ENCODE assay signal across 8 cellular contexts in genomic region chr3:112086857-112087524, GRCh38. TPM values are rescaled to one million over a fixed set of nuclear protein-coding genes. Genes with fewer than 3 reads are reported as not detected.
DNase-seq lines count a peak whose midpoint lies in the region; ATAC-seq, FAIRE-seq and TF ChIP-seq lines count a peak whose summit lies in the region.

No MANE protein-coding gene starts in this region.

- peak overlapping the region; percentile 92 for H3K4me3 Mint-ChIP-seq in neural crest cell

- POLR2A ChIA-PET in OCI-LY7 (lab: Charles Lee) (interaction anchor here (0.7 to 2.2 kb wide), 3 partner anchors 9 to 24 kb away, joined by 3 to 7 read pairs (median 4); no protein-coding TSS in a partner anchor), endothelial cell of umbilical vein (lab: Charles Lee) (no interaction called here)

- no peaks in the 10 kb centered on the region for H4K20me1 ChIP-seq in DOHH2 (ENCODE audit: control insufficient read depth, insufficient read depth, low read depth, low read length)
- H4K20me1 ChIP-seq in OCI-LY7 (ENCODE audit: insufficient read depth, low read length), result no peaks in the 10 kb centered on the region
- H4K20me1 ChIP-seq in endothelial cell of umbilical vein (replicated peaks; ENCODE audit: control insufficient read depth, extremely low read depth, insufficient read depth, low read length), result no peaks in the 10 kb centered on the region

- H3K4me2 ChIP-seq in DOHH2 (ENCODE audit: low read length) (peak overlapping the region; percentile 92), OCI-LY7 (ENCODE audit: low read length) (peak overlapping the region; percentile 93), endothelial cell of umbilical vein (ENCODE audit: insufficient read depth, low read length) (peak overlapping the region; percentile 74)

- no peaks in the 10 kb centered on the region for H3K36me3 Mint-ChIP-seq in neural crest cell (ENCODE audit: low read depth)

- H3K9me3 Mint-ChIP-seq in neural crest cell, result no peaks in the 10 kb centered on the region

- H3K9me1 ChIP-seq in endothelial cell of umbilical vein (replicated peaks; ENCODE audit: control insufficient read depth, extremely low read depth, insufficient read depth, low read length), result no peaks in the 10 kb centered on the region

- H3K4me3 ChIP-seq in DOHH2 (ENCODE audit: low read length) (peak overlapping the region; percentile 85), OCI-LY7 (ENCODE audit: low read depth, low read length, poor library complexity, severe bottlenecking) (peak overlapping the region; percentile 74), endothelial cell of umbilical vein (replicated peaks in 1 of 3; ENCODE audit: insufficient read depth in 1 of 3, low read depth in 1 of 3, low read length in 3 of 3) (peak overlapping the region; percentile 1 to 70 (median 46))

- H3K79me2 ChIP-seq in DOHH2 (ENCODE audit: control insufficient read depth, low read length) (peaks cover 40% of the 10 kb centered on the region), OCI-LY7 (ENCODE audit: insufficient read depth, low read depth, low read length) (peaks cover 8% of the 10 kb centered on the region; the same call in 1 of the 2 replicates), endothelial cell of umbilical vein (ENCODE audit: control insufficient read depth, insufficient read depth, low read length) (no peaks in the 10 kb centered on the region)

- no peak for ATAC-seq in GM19467 (IDR thresholded peaks at IDR 0.05; ENCODE audit: unreplicated experiment)

- CTCF ChIA-PET in OCI-LY7 (lab: Charles Lee; ENCODE audit: unreplicated experiment), result no interaction called here
- CTCF ChIA-PET in endothelial cell of umbilical vein (lab: Charles Lee), result interaction anchor here (1.8 to 1.9 kb wide), 2 partner anchors 10 to 25 kb away, joined by 7 to 13 read pairs; no protein-coding TSS in a partner anchor

- peak; percentile 76 for FAIRE-seq in endothelial cell of umbilical vein (lab: Jason Lieb, UNC)

- intact Hi-C loops in OCI-LY7 (cut with micrococcal nuclease; ENCODE audit: unreplicated experiment) (no loop called here), endothelial cell of umbilical vein (cut with micrococcal nuclease) (loop anchor here (1.0 kb wide), 1 partner anchor 10 kb away; no protein-coding TSS in a partner anchor)

- dilution Hi-C loops in endothelial cell of umbilical vein (cut with MboI; ENCODE audit: extremely low pct_ligation_motif_present, low sequenced_read_pairs), result no loop called here

- in situ Hi-C loops in GM13976 (cut with MboI; ENCODE audit: low sequenced_read_pairs, unreplicated experiment), result no loop called here

- H2AFZ ChIP-seq in OCI-LY7 (ENCODE audit: low read length) (peak overlapping the region; percentile 61), endothelial cell of umbilical vein (ENCODE audit: low read depth, low read length) (peak overlapping the region; percentile 42)

- no peak for DNase-seq in OCI-LY7 (ENCODE audit: low spot score)
- no peak for DNase-seq in endothelial cell of umbilical vein (ENCODE audit: low read depth, low spot score)
- DNase-seq in neural crest cell (ENCODE audit: low read depth, low spot score), result no peak
- DNase-seq in GDM1 (lab: John Stamatoyannopoulos, UW), result no peak
- DNase-seq in NCI-H2107 treated with DMSO at 0.1 percent for 48 hours (lab: John Stamatoyannopoulos, UW; ENCODE audit: unreplicated experiment), result no peak
- no peak for DNase-seq in GM13976 (ENCODE audit: low spot score)

- peak overlapping the region; percentile 43 for H3K9ac ChIP-seq in endothelial cell of umbilical vein (replicated peaks; ENCODE audit: extremely low read depth, insufficient read depth, low read length)

- H3K36me3 ChIP-seq in DOHH2 (ENCODE audit: control insufficient read depth, low read length), result no peaks in the 10 kb centered on the region
- H3K36me3 ChIP-seq in OCI-LY7 (ENCODE audit: insufficient read depth, low read length), result no peaks in the 10 kb centered on the region
- no peaks in the 10 kb centered on the region for H3K36me3 ChIP-seq in endothelial cell of umbilical vein (ENCODE audit: control insufficient read depth in 2 of 2, extremely low read depth in 1 of 2, insufficient read depth in 2 of 2, low read length in 2 of 2)

- no peak for TF ChIP-seq CTCF in DOHH2 (IDR thresholded peaks at IDR 0.05; ENCODE audit: low read depth, low read length, poor library complexity, severe bottlenecking)
- TF ChIP-seq CTCF in OCI-LY7 (conservative IDR thresholded peaks at IDR 0.05; ENCODE audit: low read length), result no peak
- no peak for TF ChIP-seq CTCF in endothelial cell of umbilical vein (IDR thresholded peaks at IDR 0.05; ENCODE audit: extremely low read depth in 1 of 2, insufficient read depth in 1 of 2, low read depth in 1 of 2, low read length in 2 of 2)
- peak; percentile 4 for TF ChIP-seq CTCF in neural crest cell (conservative IDR thresholded peaks at IDR 0.05)
- TF ChIP-seq CTCF in GM13976 (IDR thresholded peaks at IDR 0.05; ENCODE audit: borderline replicate concordance, control extremely low read depth, extremely low read depth, insufficient read depth, missing control alignments), result no peak

- H3K27me3 Mint-ChIP-seq in neural crest cell (ENCODE audit: low read depth), result peaks cover 41% of the 10 kb centered on the region

- H3F3A ChIP-seq in DOHH2 (ENCODE audit: control insufficient read depth, insufficient read depth), result peaks cover 9% of the 10 kb centered on the region; the same call in 1 of the 2 replicates

- H3K27ac ChIP-seq in DOHH2 (ENCODE audit: low read depth, low read length) (no peak overlapping the region), OCI-LY7 (ENCODE audit: low read depth, low read length, poor library complexity, severe bottlenecking) (no peak overlapping the region), endothelial cell of umbilical vein (ENCODE audit: insufficient read depth, low read depth, low read length) (no peak overlapping the region)

- H3K9me3 ChIP-seq in DOHH2 (ENCODE audit: control insufficient read depth, insufficient read depth, low read length) (no peaks in the 10 kb centered on the region), OCI-LY7 (ENCODE audit: low read length) (no peaks in the 10 kb centered on the region), endothelial cell of umbilical vein (replicated peaks; ENCODE audit: control insufficient read depth, insufficient read depth, low read length) (no peaks in the 10 kb centered on the region)

- TF ChIP-seq POLR2A in endothelial cell of umbilical vein (IDR thresholded peaks at IDR 0.05; ENCODE audit: low read depth, low read length), result no peak

- H3K4me1 Mint-ChIP-seq in neural crest cell, result peaks cover 55% of the 10 kb centered on the region

- H3K4me1 ChIP-seq in DOHH2 (ENCODE audit: control insufficient read depth, low read length) (peaks cover 59% of the 10 kb centered on the region), OCI-LY7 (ENCODE audit: insufficient read depth, low read length, poor library complexity, severe bottlenecking) (peaks cover 54% of the 10 kb centered on the region), endothelial cell of umbilical vein (ENCODE audit: control insufficient read depth, extremely low read depth, insufficient read depth, low read length) (peaks cover 16% of the 10 kb centered on the region)

- H3K27me3 ChIP-seq in DOHH2 (ENCODE audit: control insufficient read depth, low read length), result no peaks in the 10 kb centered on the region
- no peaks in the 10 kb centered on the region for H3K27me3 ChIP-seq in endothelial cell of umbilical vein (ENCODE audit: control insufficient read depth in 2 of 2, insufficient read depth in 2 of 2, low read length in 2 of 2)

- H3K9me2 ChIP-seq in DOHH2 (replicated peaks; ENCODE audit: control insufficient read depth, low read length), result no peaks in the 10 kb centered on the region
- H3K9me2 ChIP-seq in OCI-LY7 (ENCODE audit: insufficient read depth, low read length), result no peaks in the 10 kb centered on the region

- BruUV-seq in OCI-LY7 (replicated peaks; lab: Mats Ljungman, UMichigan) (no TSS peak), endothelial cell of umbilical vein (replicated peaks; lab: Mats Ljungman, UMichigan) (no TSS peak)

- H3K27ac Mint-ChIP-seq in neural crest cell (ENCODE audit: unreplicated experiment), result peak overlapping the region; percentile 51

RNA-seq across cellular contexts. Expression of gene C3orf52, which starts 0.8 kb away (rescaled TPM):
- total RNA-seq in OCI-LY7 (2014; rRNA removed; shearing (Covaris generic)), result 19.0 and 20.1 TPM in 2 replicates
- total RNA-seq in OCI-LY7 (2022) (11.2 and 17.9 TPM in 2 replicates), endothelial cell of umbilical vein (2.1 and 4.6 TPM in 2 replicates), neural crest cell (21.5 and 22.5 TPM in 2 replicates)
- polyA plus RNA-seq in endothelial cell of umbilical vein, result 2.9 and 4.2 TPM in 2 replicates
- polyA plus RNA-seq in endothelial cell of umbilical vein (2011; cell fraction: cytosol; rRNA removed), result 2.3 and 2.6 TPM in 2 replicates
- 7.8 and 9.8 TPM in 2 replicates for polyA plus RNA-seq in endothelial cell of umbilical vein (2011; cell fraction: nucleus; rRNA removed)
- polyA plus RNA-seq in endothelial cell of umbilical vein (2012), result 1.8 and 4.0 TPM in 2 replicates
- polyA minus RNA-seq in endothelial cell of umbilical vein, result 6.1 and 6.8 TPM in 2 replicates
- polyA minus RNA-seq in endothelial cell of umbilical vein (2011; cell fraction: cytosol; rRNA and poly(A)+ RNA removed), result 4.4 TPM
- 11.0 and 14.6 TPM in 2 replicates for polyA minus RNA-seq in endothelial cell of umbilical vein (2011; cell fraction: nucleus; rRNA and poly(A)+ RNA removed)

RNA-seq across cellular contexts. Expression of gene GCSAM, which starts 46.1 kb away (rescaled TPM):
- 160 and 193 TPM in 2 replicates for total RNA-seq in OCI-LY7 (2014; rRNA removed; shearing (Covaris generic))
- total RNA-seq in OCI-LY7 (2022), result 195 and 247 TPM in 2 replicates
- not detected in 2 replicates for total RNA-seq in endothelial cell of umbilical vein
- not detected in 2 replicates for polyA plus RNA-seq in endothelial cell of umbilical vein
- polyA plus RNA-seq in endothelial cell of umbilical vein (2011; cell fraction: cytosol; rRNA removed), result not detected in 2 replicates
- polyA plus RNA-seq in endothelial cell of umbilical vein (2011; cell fraction: nucleus; rRNA removed), result not detected in 2 replicates
- polyA plus RNA-seq in endothelial cell of umbilical vein (2012), result 0.16 and 0.37 TPM in 2 replicates
- polyA minus RNA-seq in endothelial cell of umbilical vein, result not detected in 2 replicates
- not detected for polyA minus RNA-seq in endothelial cell of umbilical vein (2011; cell fraction: cytosol; rRNA and poly(A)+ RNA removed)
- polyA minus RNA-seq in endothelial cell of umbilical vein (2011; cell fraction: nucleus; rRNA and poly(A)+ RNA removed), result not detected in 2 replicates
- not detected in 2 replicates for total RNA-seq in neural crest cell

RNA-seq across cellular contexts. Expression of gene TMPRSS7, which starts 52.5 kb away (rescaled TPM):
- not detected in 2 replicates for total RNA-seq in OCI-LY7 (2014; rRNA removed; shearing (Covaris generic))
- total RNA-seq in OCI-LY7 (2022), result not detected in 2 replicates
- total RNA-seq in endothelial cell of umbilical vein, result not detected in 2 replicates
- 0.05 TPM in 1 of 2 replicates, not detected in the other for polyA plus RNA-seq in endothelial cell of umbilical vein
- polyA plus RNA-seq in endothelial cell of umbilical vein (2011; cell fraction: cytosol; rRNA removed), result 0.03 TPM in 1 of 2 replicates, not detected in the other
- polyA plus RNA-seq in endothelial cell of umbilical vein (2011; cell fraction: nucleus; rRNA removed), result 0.06 TPM in 1 of 2 replicates, not detected in the other
- polyA plus RNA-seq in endothelial cell of umbilical vein (2012), result not detected in 2 replicates
- not detected in 2 replicates for polyA minus RNA-seq in endothelial cell of umbilical vein
- not detected for polyA minus RNA-seq in endothelial cell of umbilical vein (2011; cell fraction: cytosol; rRNA and poly(A)+ RNA removed)
- not detected in 2 replicates for polyA minus RNA-seq in endothelial cell of umbilical vein (2011; cell fraction: nucleus; rRNA and poly(A)+ RNA removed)
- total RNA-seq in neural crest cell, result not detected in 2 replicates

Comparison
In these comparisons a context has a peak if more than half of its experiments do, and no peak if none do; other contexts are left out.
1. RNA of gene GCSAM, which starts 46.1 kb away (total RNA-seq): 160 to 247 TPM in OCI-LY7; not detected in endothelial cell of umbilical vein and not detected in neural crest cell; every median in the first group is over 100 times any median in the second.
2. Peak in every context shown above with its lines, with median percentiles within 50 percentile points of each other: H3K4me2 ChIP-seq and H3K4me3 ChIP-seq.